ENCODE assay signal across 19 cellular contexts in genomic region chr15:99114511-99115299, GRCh38. TPM values are rescaled to one million over a fixed set of nuclear protein-coding genes. Genes with fewer than 3 reads are reported as not detected.
DNase-seq lines count a peak whose midpoint lies in the region; ATAC-seq and TF ChIP-seq lines count a peak whose summit lies in the region.
"Had no signal": no experiment of that assay in that cellular context is flagged by ENCODE, and none has a peak within 500 bp of the region (broad histone marks: within the 10 kb centered on the region; RNA-seq: fewer than 3 reads in every experiment).

No MANE protein-coding gene starts in this region.

- ATAC-seq in heart left ventricle (peak; percentile 64 to 93 (median 84)), HG03457 (IDR thresholded peaks at IDR 0.05; ENCODE audit: unreplicated experiment) (no peak), HG03432 (IDR thresholded peaks at IDR 0.05; ENCODE audit: unreplicated experiment) (no peak)
- ATAC-seq: activated CD4-positive, alpha-beta T cell treated with anti-CD3 and anti-CD28 coated beads for 36 hours; activated T-cell treated with anti-CD3 and anti-CD28 coated beads, Interleukin-2, amount 50 U/mL, for 4 hours; left lung; pancreas; T-helper 17 cell had no signal

- TF ChIP-seq EP300 in suprapubic skin (IDR thresholded peaks at IDR 0.05) = peak; percentile 48

- DNase-seq in ascending aorta (ENCODE audit: low spot score in 2 of 2) = peak in 1 of 2 donors; percentile 86
- peak in 3 of 5 donors; percentile 55 to 80 (median 61) for DNase-seq in heart left ventricle
- DNase-seq in suprapubic skin (ENCODE audit: low spot score in 2 of 2) = no peak
- DNase-seq in globus pallidus (ENCODE audit: low spot score) = no peak
- no peak for DNase-seq in NCI-H510A (lab: John Stamatoyannopoulos, UW)
- DNase-seq: activated CD4-positive, alpha-beta T cell treated with anti-CD3 and anti-CD28 coated beads for 36 hours; activated T-cell treated with anti-CD3 and anti-CD28 coated beads, Interleukin-2, amount 50 U/mL, for 4 hours; C1 segment of cervical spinal cord; NCI-H1092 treated with DMSO at 0.1 percent for 48 hours; NCI-H1930; NCI-H774; pancreas; substantia nigra; T-helper 17 cell had no signal

- WGBS in heart left ventricle, 4 donors = 48 to 54% (median 53%) methylated on average over 12 of the region's 12 CpGs
- 62% methylated on average over 10 of the region's 12 CpGs for WGBS in suprapubic skin

- H3K4me1 ChIP-seq in ascending aorta (peaks cover 9 to 58% of the 10 kb centered on the region in 2 donors), heart left ventricle (peaks cover 0 to 74% (median 20%) of the 10 kb centered on the region in 12 donors), muscle layer of colon (ENCODE audit: insufficient read depth, low read length) (peaks cover 91% of the 10 kb centered on the region), suprapubic skin (peaks cover 3% of the 10 kb centered on the region)
- H3K4me1 ChIP-seq: left lung, pancreas had no signal

- intact Hi-C loops in ascending aorta (cut with DNase I) (no loop called here), heart left ventricle (cut with DNase I) (no loop called here)

- TF ChIP-seq POLR2A in heart left ventricle (IDR thresholded peaks at IDR 0.05) (no peak), suprapubic skin (IDR thresholded peaks at IDR 0.05) (no peak)

- H3K4me3 ChIP-seq in ascending aorta = no peak overlapping the region
- no peak overlapping the region for H3K4me3 ChIP-seq in heart left ventricle
- peak overlapping the region in 1 of 2 donors; percentile 33 for H3K4me3 ChIP-seq in muscle layer of colon (ENCODE audit: low read depth in 1 of 2, low read length in 2 of 2)
- no peak overlapping the region for H3K4me3 ChIP-seq in suprapubic skin
- H3K4me3 ChIP-seq: left lung, pancreas, vagina had no signal

- H3K9me3 ChIP-seq in ascending aorta (no peaks in the 10 kb centered on the region), heart left ventricle (no peaks in the 10 kb centered on the region), muscle layer of colon (ENCODE audit: low read length) (no peaks in the 10 kb centered on the region), suprapubic skin (no peaks in the 10 kb centered on the region)
- H3K9me3 ChIP-seq: left lung, pancreas, vagina had no signal

- TF ChIP-seq CTCF in ascending aorta (IDR thresholded peaks at IDR 0.05) (no peak), heart left ventricle (IDR thresholded peaks at IDR 0.05) (no peak), suprapubic skin (IDR thresholded peaks at IDR 0.05) (no peak)

- H3K36me3 ChIP-seq in ascending aorta (peaks cover 0 to 15% of the 10 kb centered on the region in 2 donors), heart left ventricle (peaks cover 0 to 67% (median 16%) of the 10 kb centered on the region in 9 donors), muscle layer of colon (ENCODE audit: insufficient read depth, low read length) (peaks cover 74% of the 10 kb centered on the region), suprapubic skin (no peaks in the 10 kb centered on the region)
- H3K36me3 ChIP-seq: left lung, pancreas had no signal

- H3K9ac ChIP-seq in muscle layer of colon (ENCODE audit: low read length) = peak overlapping the region; percentile 60

- H3K27me3 ChIP-seq in ascending aorta = no peaks in the 10 kb centered on the region
- no peaks in the 10 kb centered on the region for H3K27me3 ChIP-seq in heart left ventricle
- H3K27me3 ChIP-seq in muscle layer of colon (ENCODE audit: control insufficient read depth in 1 of 2, insufficient read depth in 2 of 2, low read length in 2 of 2) = no peaks in the 10 kb centered on the region
- H3K27me3 ChIP-seq in suprapubic skin = no peaks in the 10 kb centered on the region
- H3K27me3 ChIP-seq: left lung, pancreas, vagina had no signal

- H3K27ac ChIP-seq in ascending aorta = peak overlapping the region; percentile 83 to 87
- H3K27ac ChIP-seq in heart left ventricle = peak overlapping the region in 11 of 12 donors; percentile 52 to 98 (median 83)
- H3K27ac ChIP-seq in muscle layer of colon (ENCODE audit: low read depth, low read length) = peak overlapping the region; percentile 88
- H3K27ac ChIP-seq in suprapubic skin = no peak overlapping the region
- H3K27ac ChIP-seq: left lung, pancreas, vagina had no signal

RNA-seq across cellular contexts. Expression of gene SYNM, which starts 9.8 kb away (rescaled TPM):
- total RNA-seq in ascending aorta = 37.7 TPM
- total RNA-seq in heart left ventricle = 100 to 1,000 TPM; 197 to 455 (median 311) TPM
- 100 to 1,000 TPM; 113 to 154 TPM for polyA plus RNA-seq in heart left ventricle
- 10 to 100 TPM in 2 of 4 donors, 1 to 10 TPM in 2; 6.7 to 20.3 (median 10.7) TPM for total RNA-seq in suprapubic skin

Comparison
In these comparisons a context has a peak if more than half of its experiments do, and no peak if none do; other contexts are left out.
1. DNase-seq: peak in heart left ventricle (3 of 5); none in suprapubic skin (0 of 2), globus pallidus (single experiment) and NCI-H510A (single experiment).
2. ATAC-seq: peak in heart left ventricle (4 of 4); none in HG03457 (single experiment) and HG03432 (single experiment).